8 cellular contexts compared by ENCODE assay signal in the genomic region with DNA sequence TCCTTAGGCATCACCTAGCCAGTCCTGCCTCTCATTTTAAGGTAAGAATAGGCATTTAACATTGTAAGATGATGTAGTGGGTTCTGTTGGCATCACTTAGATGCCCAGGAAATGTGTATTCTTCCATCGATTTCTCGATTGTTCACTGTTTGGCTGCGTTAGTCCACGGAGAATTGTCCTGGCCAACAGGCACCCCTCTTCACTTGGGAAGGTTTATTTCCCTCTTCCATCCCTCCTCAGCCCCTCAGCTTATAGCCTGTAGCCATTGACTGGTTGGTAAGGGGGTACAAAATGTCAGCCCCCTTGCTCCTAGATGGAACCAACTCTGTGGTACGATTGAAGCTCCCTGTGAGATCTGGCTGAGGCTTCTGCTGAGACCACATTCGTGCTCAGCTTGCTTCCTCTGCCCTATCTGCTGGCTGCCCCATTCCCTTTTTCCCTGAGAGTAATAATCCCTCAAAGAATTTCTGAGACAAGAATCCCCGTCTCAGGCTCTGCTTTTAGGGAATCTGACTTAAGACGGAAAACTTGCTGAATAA. TPM values are rescaled to one million over a fixed set of nuclear protein-coding genes. Genes with fewer than 3 reads are reported as not detected.
DNase-seq lines count a peak whose midpoint lies in the region; ATAC-seq and TF ChIP-seq lines count a peak whose summit lies in the region.

No MANE protein-coding gene starts in this region.

- TF ChIP-seq CTCF in chondrocyte (IDR thresholded peaks at IDR 0.05) = no peak

- peaks cover 1% of the 10 kb centered on the region for H3K36me3 Mint-ChIP-seq in chondrocyte (ENCODE audit: low read depth)

- H3K4me3 ChIP-seq in HUES48 (ENCODE audit: low read depth, low read length) (peak overlapping the region; percentile 85), mononuclear cell (ENCODE audit: low read length) (peak overlapping the region; percentile 88)

- H3K9me3 Mint-ChIP-seq in chondrocyte (ENCODE audit: low read depth) = peaks cover 4% of the 10 kb centered on the region

- no peak for TF ChIP-seq POLR2A in GM18505 (IDR thresholded peaks at IDR 0.05; ENCODE audit: borderline replicate concordance, extremely low read depth, insufficient read depth, insufficient read length)

- H3K27me3 ChIP-seq in HUES48 (ENCODE audit: control insufficient read depth, insufficient read depth, low read length) (no peaks in the 10 kb centered on the region), mononuclear cell (ENCODE audit: insufficient read depth, low read length) (no peaks in the 10 kb centered on the region)

- H3K4me1 Mint-ChIP-seq in chondrocyte (ENCODE audit: low read depth) = peaks cover 25% of the 10 kb centered on the region

- H3K4me1 ChIP-seq in HUES48 (ENCODE audit: control insufficient read depth, insufficient read depth, low read length) (no peaks in the 10 kb centered on the region), mononuclear cell (ENCODE audit: insufficient read depth, low read length) (peaks cover 19% of the 10 kb centered on the region)

- H3K27ac Mint-ChIP-seq in chondrocyte (ENCODE audit: unreplicated experiment) = peak overlapping the region; percentile 90

- H3K9ac ChIP-seq in HUES48 (ENCODE audit: low read depth, low read length) = peak overlapping the region; percentile 65

- H3K9me3 ChIP-seq in HUES48 (ENCODE audit: control insufficient read depth, insufficient read depth, low read length) (no peaks in the 10 kb centered on the region), mononuclear cell (ENCODE audit: low read depth, low read length) (no peaks in the 10 kb centered on the region)

- peak overlapping the region; percentile 82 for H3K27ac ChIP-seq in HUES48 (ENCODE audit: low read depth, low read length)

- DNase-seq in chondrocyte (ENCODE audit: low spot score) (no peak), KG1 (lab: John Stamatoyannopoulos, UW) (no peak), NCI-H748 (lab: John Stamatoyannopoulos, UW; ENCODE audit: unreplicated experiment) (no peak), NCI-H1417 treated with DMSO at 0.1 percent for 48 hours (lab: John Stamatoyannopoulos, UW) (no peak), SKM-1 (lab: John Stamatoyannopoulos, UW; ENCODE audit: unreplicated experiment) (no peak)

- ATAC-seq in GM18505 (IDR thresholded peaks at IDR 0.05; ENCODE audit: unreplicated experiment) = peak; percentile 21

- peak overlapping the region; percentile 88 for H3K4me3 Mint-ChIP-seq in chondrocyte (ENCODE audit: unreplicated experiment)

- H3K36me3 ChIP-seq in HUES48 (ENCODE audit: control insufficient read depth, insufficient read depth, low read length) = 0 out of 2 replicates have a peak, but pooled peaks cover 6% of the 10 kb centered on the region

- no peaks in the 10 kb centered on the region for H3K27me3 Mint-ChIP-seq in chondrocyte (ENCODE audit: low read depth)

RNA-seq across cellular contexts. Expression of a gene that starts 43.4 kb away (rescaled TPM):
- total RNA-seq in chondrocyte (34.9 to 39.4 TPM (median 36.4 TPM) in 3 replicates), mononuclear cell (17.6 TPM)

RNA-seq across cellular contexts. Expression of a gene that starts 45.3 kb away (rescaled TPM):
- total RNA-seq in chondrocyte (41.7 to 62.5 TPM (median 44.3 TPM) in 3 replicates), mononuclear cell (0.21 TPM)

Comparison
In these comparisons a context has a peak if more than half of its experiments do, and no peak if none do; other contexts are left out.
1. RNA of a gene that starts 45.3 kb away (total RNA-seq): 41.7 to 62.5 TPM in chondrocyte; 0.21 TPM in mononuclear cell (single experiment); every median in the first group is over 10 times any median in the second.